21 cellular contexts compared by ENCODE assay signal in the genomic region with DNA sequence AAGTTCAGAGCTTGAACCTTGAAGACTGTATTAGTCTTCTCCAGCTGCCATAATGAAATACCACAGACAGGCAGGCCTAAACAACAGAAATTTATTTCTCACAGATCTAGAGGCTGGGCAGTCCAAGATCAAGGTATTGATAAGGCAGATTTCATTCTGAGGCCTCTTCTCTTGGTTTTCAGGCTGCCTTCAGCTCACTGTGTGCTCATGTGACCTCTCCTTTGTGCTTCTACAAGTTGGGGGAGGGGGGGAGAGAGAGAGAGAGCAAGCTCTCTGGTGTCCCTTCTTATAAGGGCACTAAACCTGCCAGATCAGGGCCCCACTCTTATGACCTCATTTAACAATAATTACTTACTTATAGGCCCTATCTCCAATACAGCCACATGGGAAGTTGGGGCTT.
DNase-seq lines count a peak whose midpoint lies in the region; ATAC-seq, FAIRE-seq and TF ChIP-seq lines count a peak whose summit lies in the region.
"Had no signal": no experiment of that assay in that cellular context is flagged by ENCODE, and none has a peak within 500 bp of the region (broad histone marks: within the 10 kb centered on the region; RNA-seq: fewer than 3 reads in every experiment).

No MANE protein-coding gene starts in this region.

- no peak for TF ChIP-seq RAD21 in H1 (IDR thresholded peaks at IDR 0.05 in 1 of 2, conservative IDR thresholded peaks at IDR 0.05 in 1 of 2; ENCODE audit: low read depth in 2 of 2, low read length in 2 of 2)

- no peak overlapping the region for H2BK15ac ChIP-seq in H1 (ENCODE audit: low read length)

- no peaks in the 10 kb centered on the region for H3K79me2 ChIP-seq in H1 (ENCODE audit: control insufficient read depth in 1 of 2, insufficient read depth in 2 of 2, low read length in 2 of 2)

- no peak overlapping the region for H3K18ac ChIP-seq in H1 (ENCODE audit: extremely low read depth, low read length)

- no peak overlapping the region for H2BK5ac ChIP-seq in H1 (ENCODE audit: low read depth, low read length)

- H2BK120ac ChIP-seq in H1 (replicated peaks; ENCODE audit: low read depth, low read length) = no peak overlapping the region

- no peak overlapping the region for H3K27ac ChIP-seq in H1 (ENCODE audit: low read depth, low read length)
- H3K27ac ChIP-seq: 22Rv1, C4-2B, HL-60 had no signal

- H3K36me3 ChIP-seq in H1 (ENCODE audit: control insufficient read depth in 2 of 4, insufficient read depth in 4 of 4, low read length in 3 of 4) = no peaks in the 10 kb centered on the region
- H3K36me3 ChIP-seq: HAP-1 had no signal

- DNase-seq in ELF-1 (ENCODE audit: low read depth, low spot score) (peak; percentile 3), NCI-H69 (lab: John Stamatoyannopoulos, UW) (peak; percentile 15), H1 (ENCODE audit: low read depth in 1 of 2, low spot score in 2 of 2) (no peak), neural crest cell (ENCODE audit: low read depth, low spot score) (no peak), GM13977 (ENCODE audit: low spot score) (no peak), NCI-H1048 (lab: John Stamatoyannopoulos, UW) (no peak)
- DNase-seq: AML-193; CD4-positive, alpha-beta T cell; DMS153; DMS79; GF-D8; GOT3 had no signal

- ATAC-seq in GM21786 (IDR thresholded peaks at IDR 0.05; ENCODE audit: unreplicated experiment) = no peak
- ATAC-seq in HG02885 (IDR thresholded peaks at IDR 0.05; ENCODE audit: poor library complexity, unreplicated experiment) = no peak
- ATAC-seq: A549, GM12878 had no signal

- no peak for TF ChIP-seq EP300 in H1 (IDR thresholded peaks at IDR 0.05; ENCODE audit: borderline replicate concordance in 1 of 2, low read depth in 2 of 2, low read length in 2 of 2)

- TF ChIP-seq CTCF in H1 (IDR thresholded peaks at IDR 0.05; ENCODE audit: control extremely low read depth in 1 of 3, insufficient read depth in 1 of 3, low read depth in 1 of 3, low read length in 3 of 3) (no peak), neural crest cell (conservative IDR thresholded peaks at IDR 0.05) (no peak), GM13977 (IDR thresholded peaks at IDR 0.05; ENCODE audit: extremely low read depth, insufficient read depth, missing control alignments) (no peak)

- H4K20me1 ChIP-seq in H1 (replicated peaks in 1 of 2; ENCODE audit: control insufficient read depth in 1 of 2, insufficient read depth in 2 of 2, low read length in 2 of 2) = no peaks in the 10 kb centered on the region

- H4K8ac ChIP-seq in H1 (ENCODE audit: extremely low read depth, insufficient read depth, low read length) = no peak overlapping the region

- no peak overlapping the region for H2AK5ac ChIP-seq in H1 (ENCODE audit: low read depth, low read length)

- no peak for FAIRE-seq in H1 (lab: Jason Lieb, UNC)
- FAIRE-seq: A549, GM12878, GM19239 had no signal

- no peak for TF ChIP-seq POLR2A in H1 (IDR thresholded peaks at IDR 0.05; ENCODE audit: control extremely low read depth in 1 of 2, low read depth in 2 of 2, low read length in 2 of 2)

- no peaks in the 10 kb centered on the region for H3K9me3 ChIP-seq in H1 (ENCODE audit: insufficient read depth in 2 of 2, low read depth in 1 of 2, low read length in 1 of 2)
- H3K9me3 ChIP-seq: A549, HAP-1 had no signal

- H3K4me3 Mint-ChIP-seq in neural crest cell = no peak overlapping the region
- H3K4me3 Mint-ChIP-seq: CD4-positive, alpha-beta T cell had no signal

- POLR2A ChIA-PET in H1 (lab: Charles Lee; ENCODE audit: partially characterized antibody) = interaction anchor here (0.9 kb wide), 1 partner anchor 15 kb away, joined by 3 read pairs; no protein-coding TSS in a partner anchor

- no peaks in the 10 kb centered on the region for H3K79me1 ChIP-seq in H1 (ENCODE audit: low read depth, low read length)

- H3K23me2 ChIP-seq in H1 (ENCODE audit: low read depth, low read length) = no peaks in the 10 kb centered on the region

- H3K27me3 Mint-ChIP-seq in neural crest cell (ENCODE audit: low read depth) = no peaks in the 10 kb centered on the region
- H3K27me3 Mint-ChIP-seq: CD4-positive, alpha-beta T cell had no signal

- no peak overlapping the region for H4K5ac ChIP-seq in H1 (ENCODE audit: insufficient read length, low read depth, low read length)

- H3K4me1 Mint-ChIP-seq in neural crest cell = no peaks in the 10 kb centered on the region

- H3K23ac ChIP-seq in H1 (ENCODE audit: insufficient read length) = no peak overlapping the region

- no peak overlapping the region for H2BK12ac ChIP-seq in H1 (ENCODE audit: low read depth, low read length)

- H2BK20ac ChIP-seq in H1 (ENCODE audit: low read length) = no peak overlapping the region

- peaks cover 4% of the 10 kb centered on the region for H3K9me3 Mint-ChIP-seq in neural crest cell
- H3K9me3 Mint-ChIP-seq: CD4-positive, alpha-beta T cell had no signal

- H2AFZ ChIP-seq in H1 (ENCODE audit: low read length) = peak overlapping the region; percentile 91; the same call in 1 of the 2 replicates

- CTCF ChIA-PET in H1 (lab: Charles Lee; ENCODE audit: partially characterized antibody) = interaction anchor here (0.6 kb wide), 1 partner anchor 1009 kb away, joined by 3 read pairs; no protein-coding TSS in a partner anchor

- no peak overlapping the region for H3K4me3 ChIP-seq in H1 (ENCODE audit: extremely low read depth in 1 of 4, insufficient read depth in 2 of 4, low read depth in 3 of 4, low read length in 4 of 4)
- H3K4me3 ChIP-seq: A549, GM12878, HAP-1 had no signal

- H3K4me2 ChIP-seq in H1 (ENCODE audit: insufficient read depth in 1 of 2, low read depth in 2 of 2, low read length in 2 of 2) = no peak overlapping the region
- H3K4me2 ChIP-seq: A549 had no signal

- peaks cover 0 to 3% (median 1%) of the 10 kb centered on the region in 4 experiments; a peak in 3 of 7 replicates for H3K4me1 ChIP-seq in H1 (replicated peaks in 1 of 4; ENCODE audit: control insufficient read depth in 3 of 4, insufficient read depth in 4 of 4, low read length in 3 of 4)
- H3K4me1 ChIP-seq: HAP-1 had no signal

- H3K4ac ChIP-seq in H1 (replicated peaks; ENCODE audit: insufficient read length, low read depth, low read length) = no peak overlapping the region

- no peak overlapping the region for H3K9ac ChIP-seq in H1 (replicated peaks in 1 of 4; ENCODE audit: extremely low read depth in 1 of 4, low read depth in 3 of 4, low read length in 3 of 4)

- H3K14ac ChIP-seq in H1 (ENCODE audit: insufficient read length) = no peak overlapping the region

- H3K36me3 Mint-ChIP-seq in neural crest cell (ENCODE audit: low read depth) = no peaks in the 10 kb centered on the region

- H3K27ac Mint-ChIP-seq in neural crest cell (ENCODE audit: unreplicated experiment) = peak overlapping the region; percentile 43
- H3K27ac Mint-ChIP-seq: CD4-positive, alpha-beta T cell had no signal

- in situ Hi-C loops in GM13977 (cut with MboI; ENCODE audit: low pct_unique_long_range_greater_than_20kb, low sequenced_read_pairs, unreplicated experiment) = no loop called here

- no peak overlapping the region for H4K91ac ChIP-seq in H1 (replicated peaks; ENCODE audit: insufficient read length, low read length)

- H3K56ac ChIP-seq in H1 (replicated peaks; ENCODE audit: insufficient read length, low read depth, low read length) = no peak overlapping the region

- H3K27me3 ChIP-seq in H1 (replicated peaks in 1 of 4; ENCODE audit: control insufficient read depth in 3 of 4, extremely low read depth in 1 of 4, insufficient read depth in 3 of 4, low read length in 3 of 4) = no peaks in the 10 kb centered on the region

TF ChIP-seq in H1, 55 proteins besides CTCF, POLR2A, EP300 and RAD21:
- TF ChIP-seq GABPA (IDR thresholded peaks at IDR 0.05; ENCODE audit: borderline replicate concordance, insufficient read depth, low read length) (no peak), CTBP2 (IDR thresholded peaks at IDR 0.05; ENCODE audit: borderline replicate concordance, insufficient read depth, insufficient read length, low read length) (no peak), SP1 (IDR thresholded peaks at IDR 0.05; ENCODE audit: low read depth, low read length) (0 out of 2 replicates have a peak, but pooled peaks have one; percentile 9), ASH2L (IDR thresholded peaks at IDR 0.05; ENCODE audit: low read length) (peak; percentile 22)
- TF ChIP-seq, protein P1, sequence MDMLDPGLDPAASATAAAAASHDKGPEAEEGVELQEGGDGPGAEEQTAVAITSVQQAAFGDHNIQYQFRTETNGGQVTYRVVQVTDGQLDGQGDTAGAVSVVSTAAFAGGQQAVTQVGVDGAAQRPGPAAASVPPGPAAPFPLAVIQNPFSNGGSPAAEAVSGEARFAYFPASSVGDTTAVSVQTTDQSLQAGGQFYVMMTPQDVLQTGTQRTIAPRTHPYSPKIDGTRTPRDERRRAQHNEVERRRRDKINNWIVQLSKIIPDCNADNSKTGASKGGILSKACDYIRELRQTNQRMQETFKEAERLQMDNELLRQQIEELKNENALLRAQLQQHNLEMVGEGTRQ (IDR thresholded peaks at IDR 0.05; ENCODE audit: low read length) = peak; percentile 11; the same call in 1 of the 2 replicates

Comparison
In these comparisons a context has a peak if more than half of its experiments do, and no peak if none do; other contexts are left out.
1. DNase-seq: peak in ELF-1 (single experiment) and NCI-H69 (single experiment); none in H1 (0 of 2), neural crest cell (single experiment), GM13977 (single experiment) and NCI-H1048 (single experiment).